8 cellular contexts compared by ENCODE assay signal in genomic region chr18:36828630-36829361, GRCh38. TPM values are rescaled to one million over a fixed set of nuclear protein-coding genes. Genes with fewer than 3 reads are reported as not detected.
DNase-seq lines count a peak whose midpoint lies in the region; TF ChIP-seq lines count a peak whose summit lies in the region.

Gene KIAA1328, plus strand, starts transcription at chr18:36829127. Its CDS starts 12 bp downstream, at chr18:36829139.
Gene TPGS2, minus strand, starts transcription at chr18:36829002. Its CDS starts 235 bp downstream, at chr18:36828767.

- no peaks in the 10 kb centered on the region for H3K4me1 ChIP-seq in H9 (ENCODE audit: insufficient read depth, low read length)
- H3K4me1 ChIP-seq in neuronal stem cell (ENCODE audit: control insufficient read depth in 2 of 2, insufficient read depth in 1 of 2, low read depth in 1 of 2, low read length in 2 of 2), result peaks cover 0 to 2% of the 10 kb centered on the region in 2 donors

- H3K23ac ChIP-seq in H9 (ENCODE audit: insufficient read length, low read depth, low read length) (no peak within 1 kb of the TSS), neuronal stem cell (ENCODE audit: low read depth, low read length, poor library complexity) (peak within 1 kb of the TSS; percentile 99)

- no peaks in the 10 kb centered on the region for H3K27me3 ChIP-seq in H9 (ENCODE audit: insufficient read depth, low read length)
- no peaks in the 10 kb centered on the region for H3K27me3 ChIP-seq in neuronal stem cell (ENCODE audit: control insufficient read depth in 3 of 3, insufficient read depth in 3 of 3, low read depth in 1 of 3, low read length in 3 of 3)

- H3K9me3 Mint-ChIP-seq in H9, result no peaks in the 10 kb centered on the region

- H3K36me3 Mint-ChIP-seq in H9 (ENCODE audit: insufficient read depth in 1 of 3, low read depth in 3 of 3), result peaks cover 13 to 33% (median 13%) of the 10 kb centered on the region in 3 experiments

- peak within 1 kb of the TSS; percentile 90 for H3K14ac ChIP-seq in H9 (ENCODE audit: insufficient read depth, low read length)
- H3K14ac ChIP-seq in neuronal stem cell (ENCODE audit: low read length), result peak within 1 kb of the TSS; percentile 98

- H3K4ac ChIP-seq in H9 (ENCODE audit: low read depth, low read length) (no peak within 1 kb of the TSS), neuronal stem cell (ENCODE audit: low read length) (peak within 1 kb of the TSS; percentile 90)

- no peak within 1 kb of the TSS for H2BK5ac ChIP-seq in H9 (ENCODE audit: insufficient read length, low read length)
- H2BK5ac ChIP-seq in neuronal stem cell (ENCODE audit: low read length), result peak within 1 kb of the TSS; percentile 77

- H2AK5ac ChIP-seq in H9 (ENCODE audit: insufficient read length, low read length) (no peak within 1 kb of the TSS), neuronal stem cell (ENCODE audit: low read depth, low read length) (peak within 1 kb of the TSS; percentile 33)

- no peaks in the 10 kb centered on the region for H3K9me3 ChIP-seq in H9 (ENCODE audit: control insufficient read depth, low read depth, low read length)
- H3K9me3 ChIP-seq in neuronal stem cell (replicated peaks in 1 of 2; ENCODE audit: control insufficient read depth in 2 of 2, insufficient read depth in 1 of 2, low read depth in 1 of 2, low read length in 2 of 2), result peaks cover 0 to 9% of the 10 kb centered on the region in 2 donors

- no peak within 1 kb of the TSS for H2BK120ac ChIP-seq in H9 (ENCODE audit: low read depth, low read length, poor library complexity, severe bottlenecking)
- H2BK120ac ChIP-seq in neuronal stem cell (ENCODE audit: low read depth, low read length), result no peak within 1 kb of the TSS

- H3K79me2 ChIP-seq in H9 (ENCODE audit: insufficient read depth, low read length), result no peaks in the 10 kb centered on the region

- H2BK20ac ChIP-seq in H9 (ENCODE audit: low read depth, low read length, poor library complexity, severe bottlenecking), result no peak within 1 kb of the TSS

- H3K4me3 Mint-ChIP-seq in H9, result peak within 1 kb of the TSS; percentile 98 to 99

- H3K4me1 Mint-ChIP-seq in H9, result peaks cover 18 to 20% of the 10 kb centered on the region in 2 experiments

- no peak within 1 kb of the TSS for H4K91ac ChIP-seq in H9 (ENCODE audit: insufficient read length, low read depth, low read length)
- peak within 1 kb of the TSS; percentile 81 for H4K91ac ChIP-seq in neuronal stem cell (ENCODE audit: low read depth, low read length, poor library complexity)

- no peak within 1 kb of the TSS for H3T11ph ChIP-seq in H9 (ENCODE audit: low read length)

- H3K79me1 ChIP-seq in H9 (ENCODE audit: insufficient read depth, low read depth, low read length, poor library complexity, severe bottlenecking) (peaks cover 3% of the 10 kb centered on the region), neuronal stem cell (ENCODE audit: low read depth, low read length) (peaks cover 5% of the 10 kb centered on the region)

- no peak within 1 kb of the TSS for H3K27ac ChIP-seq in H9 (ENCODE audit: insufficient read length, low read depth, low read length)
- peak within 1 kb of the TSS; percentile 73 for H3K27ac ChIP-seq in neuronal stem cell (replicated peaks; ENCODE audit: low read length)

- H2AFZ ChIP-seq in H9 (ENCODE audit: low read length) (peak within 1 kb of the TSS; percentile 44), neuronal stem cell (ENCODE audit: low read length) (peak within 1 kb of the TSS; percentile 97)

- peak within 1 kb of the TSS; percentile 81 for H3K4me2 ChIP-seq in H9 (ENCODE audit: insufficient read depth, insufficient read length, low read length)
- peak within 1 kb of the TSS; percentile 70 for H3K4me2 ChIP-seq in neuronal stem cell (ENCODE audit: insufficient read depth, low read length, poor library complexity, severe bottlenecking)

- H2BK15ac ChIP-seq in H9 (ENCODE audit: low read depth, low read length) (no peak within 1 kb of the TSS), neuronal stem cell (ENCODE audit: low read length) (peak within 1 kb of the TSS; percentile 82)

- no peak within 1 kb of the TSS for H2BK12ac ChIP-seq in H9 (ENCODE audit: insufficient read length, low read depth, low read length)
- H2BK12ac ChIP-seq in neuronal stem cell (ENCODE audit: low read length), result no peak within 1 kb of the TSS

- H3K4me3 ChIP-seq in foreskin fibroblast (ENCODE audit: low read depth in 1 of 2, low read length in 2 of 2) (peak within 1 kb of the TSS; percentile 91 to 94), neuronal stem cell (ENCODE audit: low read length in 2 of 2) (peak within 1 kb of the TSS; percentile 92 to 93)

- no peaks in the 10 kb centered on the region for H3K23me2 ChIP-seq in H9 (ENCODE audit: insufficient read length, low read depth, low read length, poor library complexity, severe bottlenecking)

- peak; percentile 80 for TF ChIP-seq CTCF in H9 (conservative IDR thresholded peaks at IDR 0.05)
- peak; percentile 46 for TF ChIP-seq CTCF in foreskin fibroblast (IDR thresholded peaks at IDR 0.05; ENCODE audit: low read depth, low read length)
- TF ChIP-seq CTCF in subcutaneous adipose tissue (IDR thresholded peaks at IDR 0.05; ENCODE audit: low read depth), result no peak

- H3K18ac ChIP-seq in H9 (ENCODE audit: insufficient read length, low read depth, low read length) (peak within 1 kb of the TSS; percentile 95), neuronal stem cell (ENCODE audit: low read length) (peak within 1 kb of the TSS; percentile 100)

- no peak within 1 kb of the TSS for H3K56ac ChIP-seq in H9 (ENCODE audit: insufficient read length, low read depth, low read length)

- H3K27ac Mint-ChIP-seq in H9, result peak within 1 kb of the TSS; percentile 93 to 97 (median 95)

- H3K27me3 Mint-ChIP-seq in H9 (ENCODE audit: low read depth), result no peaks in the 10 kb centered on the region

- no CpG with 5 or more reads among the region's 83 CpGs for WGBS in H9 (ENCODE audit: extremely low coverage, insufficient read length, low lambda C conversion rate)
- no CpG with 5 or more reads among the region's 83 CpGs for WGBS in neuronal stem cell (ENCODE audit: extremely low coverage in 2 of 2, insufficient read length in 2 of 2, insufficient replicate concordance in 1 of 2), 2 donors

- H4K20me1 ChIP-seq in H9 (ENCODE audit: control insufficient read depth, insufficient read depth, insufficient read length), result no peaks in the 10 kb centered on the region

- DNase-seq in GF-D8 (lab: John Stamatoyannopoulos, UW) (peak; percentile 90), H9 (peak; percentile 87), M059J (ENCODE audit: low read depth) (peak; percentile 86), SHP77 treated with DMSO at 0.1 percent for 48 hours (lab: John Stamatoyannopoulos, UW) (peak; percentile 57), activated gamma-delta T cell treated with Interleukin-2 at 50 U/mL for 16 hours (peak; percentile 80), foreskin fibroblast (peak; percentile 88 to 96), neuronal stem cell (ENCODE audit: low spot score) (peak; percentile 81)

- H4K8ac ChIP-seq in H9 (replicated peaks; ENCODE audit: insufficient read length, low read depth, low read length) (no peak within 1 kb of the TSS), neuronal stem cell (ENCODE audit: low read depth, low read length) (no peak within 1 kb of the TSS)

- peaks cover 1 to 26% of the 10 kb centered on the region in 2 donors for H3K36me3 ChIP-seq in neuronal stem cell (replicated peaks in 1 of 2; ENCODE audit: control insufficient read depth in 2 of 2, insufficient read depth in 2 of 2, low read length in 2 of 2)

- H4K5ac ChIP-seq in H9 (ENCODE audit: insufficient read length, low read depth, low read length), result peak within 1 kb of the TSS; percentile 42

- peak within 1 kb of the TSS; percentile 82 for H3K9ac ChIP-seq in H9 (ENCODE audit: extremely low read depth, insufficient read length, low read length)
- H3K9ac ChIP-seq in neuronal stem cell (ENCODE audit: low read depth, low read length, poor library complexity), result peak within 1 kb of the TSS; percentile 100

RNA-seq across cellular contexts. Expression of gene KIAA1328, which starts in this region (rescaled TPM):
- total RNA-seq in H9 (2021), result 4.9 and 5.8 TPM in 2 replicates
- total RNA-seq in M059J (2014; rRNA removed; shearing (Covaris generic)), result 4.3 and 7.4 TPM in 2 replicates
- polyA plus RNA-seq in neuronal stem cell (2013, experiment 1 of 2), result 6.0 TPM
- 6.5 TPM for polyA plus RNA-seq in neuronal stem cell (2013, experiment 2 of 2)
- total RNA-seq in subcutaneous adipose tissue, result 10 to 100 TPM; 15.0 to 22.8 (median 18.9) TPM

RNA-seq across cellular contexts. Expression of gene TPGS2, which starts in this region (rescaled TPM):
- total RNA-seq in H9 (2021), result 139 and 147 TPM in 2 replicates
- total RNA-seq in M059J (2014; rRNA removed; shearing (Covaris generic)), result 348 and 379 TPM in 2 replicates
- 215 TPM for polyA plus RNA-seq in neuronal stem cell (2013, experiment 1 of 2)
- polyA plus RNA-seq in neuronal stem cell (2013, experiment 2 of 2), result 213 TPM
- total RNA-seq in subcutaneous adipose tissue, result 100 to 1,000 TPM in 3 of 4 donors, 10 to 100 TPM in 1; 80.2 to 161 (median 118) TPM
